In the genomic region with DNA sequence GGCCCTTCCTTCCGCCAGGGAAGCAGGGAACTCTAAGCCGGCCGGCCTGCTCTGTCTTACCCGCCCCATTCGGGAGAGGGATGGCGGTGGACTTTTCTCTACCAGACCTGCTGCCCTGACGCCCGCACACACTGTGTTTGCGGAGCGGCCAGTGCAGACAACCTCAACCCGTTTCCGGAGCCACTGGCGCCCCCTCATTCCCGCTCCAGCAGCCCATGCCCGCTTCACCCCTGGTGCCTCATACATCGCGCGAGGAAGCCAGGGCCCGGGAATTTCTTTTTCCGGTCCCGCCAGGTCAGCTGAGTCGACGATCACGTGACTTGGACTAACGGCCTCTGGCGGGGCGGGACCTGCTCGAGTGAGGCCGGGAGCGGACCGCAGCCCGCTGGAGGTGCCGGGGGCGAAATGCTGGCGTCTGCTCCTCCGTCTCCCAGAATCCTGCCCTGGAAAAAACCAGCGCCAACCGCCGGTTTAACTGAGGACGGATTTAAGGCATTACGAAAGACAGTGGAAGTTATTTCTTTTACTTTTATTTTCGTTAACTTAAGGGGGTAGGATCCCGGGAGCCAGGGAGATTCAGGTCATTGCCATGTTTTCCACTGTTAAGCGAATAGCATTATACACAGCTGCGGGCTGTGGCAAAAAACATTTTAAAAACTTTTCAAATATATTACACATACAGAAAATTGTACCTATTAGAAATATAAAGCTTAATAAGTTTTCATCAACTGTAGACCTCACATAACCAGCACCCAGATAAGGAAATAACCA, we compare ENCODE assay signal across 8 cellular contexts. TPM values are rescaled to one million over a fixed set of nuclear protein-coding genes. Genes with fewer than 3 reads are reported as not detected.
DNase-seq lines count a peak whose midpoint lies in the region; ATAC-seq and TF ChIP-seq lines count a peak whose summit lies in the region.
"Not testable (repeated sequence)": the region's sequence is repeated elsewhere in the genome, so short reads cannot be mapped to it uniquely, and the experiment has no call there.

No MANE protein-coding gene starts in this region.

- not testable (repeated sequence) for H2AFZ ChIP-seq in GM23338
- peak overlapping the region; percentile 84 for H2AFZ ChIP-seq in parathyroid adenoma

- H3K4me3 Mint-ChIP-seq in GM23338 (peak overlapping the region; percentile 82), IgD-negative memory B cell (peak overlapping the region; percentile 79 to 93 (median 90))
- peak overlapping the region; percentile 79 for H3K4me3 Mint-ChIP-seq in stimulated activated effector memory CD8-positive, alpha-beta T cell treated with anti-CD3 and anti-CD28 coated beads, Interleukin-12 subunit alpha, Interleukin-12 subunit beta, amount 100 ng/mL, for 72 hours

- H3F3A ChIP-seq in GM23338 (replicated peaks; ENCODE audit: low read depth), result not testable (repeated sequence)

- peak overlapping the region; percentile 53 for H3K4me3 ChIP-seq in GM23338
- H3K4me3 ChIP-seq in parathyroid adenoma (ENCODE audit: low read depth, low read length), result peak overlapping the region; percentile 24

- not testable (repeated sequence) for H3K4me1 Mint-ChIP-seq in GM23338; IgD-negative memory B cell; stimulated activated effector memory CD8-positive, alpha-beta T cell treated with anti-CD3 and anti-CD28 coated beads, Interleukin-12 subunit alpha, Interleukin-12 subunit beta, amount 100 ng/mL, for 72 hours

- not testable (repeated sequence) for H3K9me3 ChIP-seq in parathyroid adenoma (ENCODE audit: control insufficient read depth, low read length)

- not testable (repeated sequence) for H3K9me3 Mint-ChIP-seq in GM23338; IgD-negative memory B cell; stimulated activated effector memory CD8-positive, alpha-beta T cell treated with anti-CD3 and anti-CD28 coated beads, Interleukin-12 subunit alpha, Interleukin-12 subunit beta, amount 100 ng/mL, for 72 hours

- not testable (repeated sequence) for H3K9ac ChIP-seq in parathyroid adenoma

- H3K4me2 ChIP-seq in GM23338 (peak overlapping the region; percentile 59; the same call in 1 of the 2 replicates), parathyroid adenoma (ENCODE audit: low read length) (peak overlapping the region; percentile 54)

- not testable (repeated sequence) for H3K36me3 Mint-ChIP-seq in GM23338 (ENCODE audit: low read depth); IgD-negative memory B cell; stimulated activated effector memory CD8-positive, alpha-beta T cell treated with anti-CD3 and anti-CD28 coated beads, Interleukin-12 subunit alpha, Interleukin-12 subunit beta, amount 100 ng/mL, for 72 hours

- H3K27ac Mint-ChIP-seq in GM23338, result peak overlapping the region; percentile 97
- H3K27ac Mint-ChIP-seq in IgD-negative memory B cell, result peak overlapping the region in 2 of 3 donors; percentile 77 to 78
- peak overlapping the region; percentile 96 for H3K27ac Mint-ChIP-seq in stimulated activated effector memory CD8-positive, alpha-beta T cell treated with anti-CD3 and anti-CD28 coated beads, Interleukin-12 subunit alpha, Interleukin-12 subunit beta, amount 100 ng/mL, for 72 hours

- H3K4me1 ChIP-seq in GM23338 (ENCODE audit: insufficient read depth); parathyroid adenoma: not testable (repeated sequence)

- not testable (repeated sequence) for H3K27me3 Mint-ChIP-seq in GM23338 (ENCODE audit: insufficient read depth, low read depth, poor library complexity); IgD-negative memory B cell

- DNase-seq in EH (ENCODE audit: low read depth), result peak; percentile 91
- peak; percentile 95 for DNase-seq in GM23338 (ENCODE audit: low spot score)
- DNase-seq in activated CD4-positive, alpha-beta T cell treated with anti-CD3 and anti-CD28 coated beads, Interleukin-2, amount 50 U/mL, for 48 hours, result peak; percentile 87 to 89
- peak; percentile 44 for DNase-seq in cerebellum (ENCODE audit: low spot score)
- peak; percentile 49 for DNase-seq in iPS DF 4.7 (ENCODE audit: extremely low read depth, low spot score)
- DNase-seq in stimulated activated effector memory CD8-positive, alpha-beta T cell treated with anti-CD3 and anti-CD28 coated beads, Interleukin-12 subunit alpha, Interleukin-12 subunit beta, amount 100 ng/mL, for 72 hours (ENCODE audit: low spot score in 2 of 2), result peak; percentile 62 to 89

- H3K27ac ChIP-seq in GM23338 (ENCODE audit: low read depth); parathyroid adenoma: not testable (repeated sequence)

- H3K79me2 ChIP-seq in GM23338 (replicated peaks; ENCODE audit: insufficient read depth); parathyroid adenoma: not testable (repeated sequence)

- ATAC-seq in GM23338, result peak; percentile 92
- peak; percentile 79 for ATAC-seq in stimulated activated effector memory CD8-positive, alpha-beta T cell treated with anti-CD3 and anti-CD28 coated beads, Interleukin-12 subunit alpha, Interleukin-12 subunit beta, amount 100 ng/mL, for 72 hours

- not testable (repeated sequence) for H3K36me3 ChIP-seq in GM23338 (ENCODE audit: insufficient read depth); parathyroid adenoma (ENCODE audit: control insufficient read depth, insufficient read depth, low read length)

- H4K20me1 ChIP-seq in GM23338 (replicated peaks; ENCODE audit: insufficient read depth), result not testable (repeated sequence)

- not testable (repeated sequence) for TF ChIP-seq CTCF in GM23338 (conservative IDR thresholded peaks at IDR 0.05; ENCODE audit: low read depth in 2 of 2); parathyroid adenoma (IDR thresholded peaks at IDR 0.05)

- H3K9me2 ChIP-seq in GM23338 (ENCODE audit: insufficient read depth), result not testable (repeated sequence)

- H3K27me3 ChIP-seq in GM23338 (ENCODE audit: insufficient read depth); parathyroid adenoma (ENCODE audit: control insufficient read depth, insufficient read depth, low read length): not testable (repeated sequence)

TF ChIP-seq in GM23338, 12 proteins besides CTCF, POLR2A, EP300 and RAD21:
- TF ChIP-seq, protein P1, sequence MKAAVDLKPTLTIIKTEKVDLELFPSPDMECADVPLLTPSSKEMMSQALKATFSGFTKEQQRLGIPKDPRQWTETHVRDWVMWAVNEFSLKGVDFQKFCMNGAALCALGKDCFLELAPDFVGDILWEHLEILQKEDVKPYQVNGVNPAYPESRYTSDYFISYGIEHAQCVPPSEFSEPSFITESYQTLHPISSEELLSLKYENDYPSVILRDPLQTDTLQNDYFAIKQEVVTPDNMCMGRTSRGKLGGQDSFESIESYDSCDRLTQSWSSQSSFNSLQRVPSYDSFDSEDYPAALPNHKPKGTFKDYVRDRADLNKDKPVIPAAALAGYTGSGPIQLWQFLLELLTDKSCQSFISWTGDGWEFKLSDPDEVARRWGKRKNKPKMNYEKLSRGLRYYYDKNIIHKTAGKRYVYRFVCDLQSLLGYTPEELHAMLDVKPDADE (IDR thresholded peaks at IDR 0.05), result 0 out of 2 replicates have a peak, but pooled peaks have one; percentile 27
- peak; percentile 42; the same call in 1 of the 2 replicates for TF ChIP-seq CREB1 (CRISPR knock-in tag; IDR thresholded peaks at IDR 0.05; ENCODE audit: low read depth)
TF ChIP-seq in GM23338: peak in this region for 2; not testable (repeated sequence) for 10.

RNA-seq across cellular contexts. Expression of a gene that starts 17.8 kb away (rescaled TPM):
- 2.1 and 7.5 TPM in 2 replicates for total RNA-seq in GM23338 (2014; rRNA removed; shearing (Covaris generic))
- polyA plus RNA-seq in GM23338 (2016; fragmentation: Nextera tagmentation; extraction: Ambion mirVana) (0.18 and 0.57 TPM in 2 replicates), IgD-negative memory B cell (not detected)
- 0.36 TPM for total RNA-seq in cerebellum

RNA-seq across cellular contexts. Expression of a gene that starts 30.2 kb away (rescaled TPM):
- 0.21 and 0.27 TPM in 2 replicates for total RNA-seq in GM23338 (2014; rRNA removed; shearing (Covaris generic))
- polyA plus RNA-seq in GM23338 (2016; fragmentation: Nextera tagmentation; extraction: Ambion mirVana) (0.13 and 0.59 TPM in 2 replicates), IgD-negative memory B cell (not detected)
- 104 TPM for total RNA-seq in cerebellum

Comparison
In these comparisons a context has a peak if more than half of its experiments do, and no peak if none do; other contexts are left out.
1. DNase-seq: peak in every context shown above with its lines; median percentile 95 in GM23338; 91 in EH; 88 in activated CD4-positive, alpha-beta T cell treated with anti-CD3 and anti-CD28 coated beads, Interleukin-2, amount 50 U/mL, for 48 hours; 76 in stimulated activated effector memory CD8-positive, alpha-beta T cell treated with anti-CD3 and anti-CD28 coated beads, Interleukin-12 subunit alpha, Interleukin-12 subunit beta, amount 100 ng/mL, for 72 hours; 49 in iPS DF 4.7; 44 in cerebellum.
2. RNA of a gene that starts 30.2 kb away (total RNA-seq): 104 TPM in cerebellum (single experiment); 0.21 to 0.27 TPM in GM23338; every median in the first group is over 10 times any median in the second.
3. Peak in every context shown above with its lines, with median percentiles within 50 percentile points of each other: H3K27ac Mint-ChIP-seq and H3K4me3 Mint-ChIP-seq.